Comparison of ENCODE assay signal across 11 cellular contexts in the genomic region with DNA sequence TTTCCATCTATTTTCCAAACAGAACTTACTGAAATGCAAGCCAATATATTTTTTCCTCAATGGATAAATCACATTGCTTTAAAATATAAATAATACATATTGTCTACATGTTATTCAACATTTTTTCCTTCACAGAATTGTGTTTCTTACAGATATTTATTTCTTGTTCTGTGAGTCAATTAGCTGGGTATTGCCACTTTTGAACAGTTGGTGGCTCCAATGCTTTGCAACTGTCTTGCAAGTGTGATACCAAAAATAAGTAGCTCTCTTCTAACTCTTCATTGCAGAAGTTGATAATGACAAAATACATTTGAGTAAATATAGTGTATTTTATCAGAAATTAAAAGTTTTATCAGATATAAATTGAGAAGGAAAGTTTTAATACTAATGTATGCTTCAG. TPM values are rescaled to one million over a fixed set of nuclear protein-coding genes. Genes with fewer than 3 reads are reported as not detected.
DNase-seq lines count a peak whose midpoint lies in the region; ATAC-seq and TF ChIP-seq lines count a peak whose summit lies in the region.
"Had no signal": no experiment of that assay in that cellular context is flagged by ENCODE, and none has a peak within 500 bp of the region (broad histone marks: within the 10 kb centered on the region; RNA-seq: fewer than 3 reads in every experiment).

No MANE protein-coding gene starts in this region.

- no peak overlapping the region for H3K27ac Mint-ChIP-seq in HFFc6
- H3K27ac Mint-ChIP-seq: activated naive CD8-positive, alpha-beta T cell treated with anti-CD3 and anti-CD28 coated beads, Interleukin-2, amount 10 ng/mL, durations not matched to agents 7 days and 5 days had no signal

- H3K27ac ChIP-seq in DOHH2 (ENCODE audit: low read depth, low read length) (no peak overlapping the region), VCaP (no peak overlapping the region), liver (ENCODE audit: low read depth in 1 of 2, low read length in 2 of 2) (no peak overlapping the region)

- H3K9me3 Mint-ChIP-seq in HFFc6: no peaks in the 10 kb centered on the region
- H3K9me3 Mint-ChIP-seq: activated naive CD8-positive, alpha-beta T cell treated with anti-CD3 and anti-CD28 coated beads, Interleukin-2, amount 10 ng/mL, durations not matched to agents 7 days and 5 days had no signal

- H3K9me3 ChIP-seq in DOHH2 (ENCODE audit: control insufficient read depth, insufficient read depth, low read length) (no peaks in the 10 kb centered on the region), liver (ENCODE audit: control insufficient read depth in 4 of 4, low read length in 3 of 4) (no peaks in the 10 kb centered on the region)

- H3K4me1 Mint-ChIP-seq in HFFc6 (ENCODE audit: low read depth): no peaks in the 10 kb centered on the region
- H3K4me1 Mint-ChIP-seq: activated naive CD8-positive, alpha-beta T cell treated with anti-CD3 and anti-CD28 coated beads, Interleukin-2, amount 10 ng/mL, durations not matched to agents 7 days and 5 days had no signal

- no peaks in the 10 kb centered on the region for H4K20me1 ChIP-seq in DOHH2 (ENCODE audit: control insufficient read depth, insufficient read depth, low read depth, low read length)

- H3K27me3 ChIP-seq in DOHH2 (ENCODE audit: control insufficient read depth, low read length) (peaks cover 10% of the 10 kb centered on the region; the same call in 1 of the 2 replicates), liver (ENCODE audit: control insufficient read depth in 4 of 4, insufficient read depth in 4 of 4, low read length in 3 of 4) (no peaks in the 10 kb centered on the region)

- TF ChIP-seq RAD21 in liver (IDR thresholded peaks at IDR 0.05): peak; percentile 78 to 79

- DNase-seq in HFFc6: no peak
- no peak for DNase-seq in T-helper 9 cell
- DNase-seq in NCI-H128 (lab: John Stamatoyannopoulos, UW; ENCODE audit: unreplicated experiment): no peak
- no peak for DNase-seq in omental fat pad (ENCODE audit: low spot score)
- DNase-seq: activated naive CD8-positive, alpha-beta T cell treated with anti-CD3 and anti-CD28 coated beads, Interleukin-2, amount 10 ng/mL, durations not matched to agents 7 days and 5 days; NCI-H2107; stimulated activated naive CD8-positive, alpha-beta T cell treated with anti-CD3 and anti-CD28 coated beads, Interleukin-15, Interleukin-2, amounts not matched to agents 100 U/mL and 50 U/mL, for 24 hours had no signal

- no peaks in the 10 kb centered on the region for H3K36me3 Mint-ChIP-seq in HFFc6 (ENCODE audit: low read depth)
- H3K36me3 Mint-ChIP-seq: activated naive CD8-positive, alpha-beta T cell treated with anti-CD3 and anti-CD28 coated beads, Interleukin-2, amount 10 ng/mL, durations not matched to agents 7 days and 5 days had no signal

- H3F3A ChIP-seq in DOHH2 (ENCODE audit: control insufficient read depth, insufficient read depth): no peaks in the 10 kb centered on the region

- no peak overlapping the region for H3K9ac ChIP-seq in liver (ENCODE audit: low read depth in 1 of 2, low read length in 2 of 2)

- H3K9me2 ChIP-seq in DOHH2 (replicated peaks; ENCODE audit: control insufficient read depth, low read length): no peaks in the 10 kb centered on the region

- ATAC-seq in GM21737 (IDR thresholded peaks at IDR 0.05; ENCODE audit: unreplicated experiment) (no peak), omental fat pad (ENCODE audit: low FRiP score) (no peak)
- ATAC-seq: stimulated activated naive CD8-positive, alpha-beta T cell treated with anti-CD3 and anti-CD28 coated beads, Interleukin-15, Interleukin-2, amounts not matched to agents 100 U/mL and 50 U/mL, for 24 hours had no signal

- H3K36me3 ChIP-seq in DOHH2 (ENCODE audit: control insufficient read depth, low read length) (no peaks in the 10 kb centered on the region), liver (ENCODE audit: control insufficient read depth in 4 of 4, insufficient read depth in 3 of 4, low read depth in 1 of 4, low read length in 3 of 4) (no peaks in the 10 kb centered on the region)

- H3K4me2 ChIP-seq in DOHH2 (ENCODE audit: low read length): no peak overlapping the region

- no peaks in the 10 kb centered on the region for H3K79me2 ChIP-seq in DOHH2 (ENCODE audit: control insufficient read depth, low read length)

- H3K4me3 ChIP-seq in DOHH2 (ENCODE audit: low read length): no peak overlapping the region
- no peak overlapping the region for H3K4me3 ChIP-seq in liver (ENCODE audit: low read depth in 1 of 3, low read length in 3 of 3)

- TF ChIP-seq CTCF in DOHH2 (IDR thresholded peaks at IDR 0.05; ENCODE audit: low read depth, low read length, poor library complexity, severe bottlenecking) (peak; percentile 42), HFFc6 (IDR thresholded peaks at IDR 0.05) (peak; percentile 38), VCaP (conservative IDR thresholded peaks at IDR 0.05) (peak; percentile 78), liver (IDR thresholded peaks at IDR 0.05; ENCODE audit: low read depth, low read length, missing input control) (peak; percentile 32), omental fat pad (IDR thresholded peaks at IDR 0.05) (no peak)

- H3K4me3 Mint-ChIP-seq in HFFc6: no peak overlapping the region
- H3K4me3 Mint-ChIP-seq: activated naive CD8-positive, alpha-beta T cell treated with anti-CD3 and anti-CD28 coated beads, Interleukin-2, amount 10 ng/mL, durations not matched to agents 7 days and 5 days had no signal

- H3K4me1 ChIP-seq in DOHH2 (ENCODE audit: control insufficient read depth, low read length) (no peaks in the 10 kb centered on the region), liver (ENCODE audit: control insufficient read depth in 4 of 4, insufficient read depth in 4 of 4, low read length in 3 of 4) (no peaks in the 10 kb centered on the region)

- H3K27me3 Mint-ChIP-seq in HFFc6 (ENCODE audit: insufficient read depth): peaks cover 2% of the 10 kb centered on the region; the same call in 1 of the 2 replicates

TF ChIP-seq in liver, 16 proteins besides CTCF, POLR2A, EP300 and RAD21:
- TF ChIP-seq SP1 (IDR thresholded peaks at IDR 0.05) (no peak), FOXA2 (IDR thresholded peaks at IDR 0.05) (no peak), YY1 (IDR thresholded peaks at IDR 0.05) (no peak)
TF ChIP-seq in liver: peak in this region for 0.

RNA-seq across cellular contexts. Expression of gene GPC5, which starts 17.1 kb away (rescaled TPM):
- under 1 TPM in 1 of 6 experiments, not detected in 5; 0.06 TPM for total RNA-seq in HFFc6 (2021; fragmentation: NEBNext Ultra II Directional; extraction: Animal tissue kit (Norgen Biotek cat#: 25700))
- total RNA-seq in liver (10 to 100 TPM in 1 of 2 donors, 1 to 10 TPM in 1; 1.1 to 22.4 TPM), omental fat pad (1 to 10 TPM in 1 of 4 donors, under 1 TPM in 1, not detected in 2; 0.74 to 1.1 TPM)
- polyA plus RNA-seq in liver: 1 to 10 TPM in 1 of 2 donors, under 1 TPM in 1; 0.51 to 2.8 TPM

RNA-seq across cellular contexts. Expression of gene MIR17HG, which starts 33.9 kb away (rescaled TPM):
- 1 to 10 TPM in 1 of 6 experiments, under 1 TPM in 5; 0.40 to 1.1 (median 0.90) TPM for total RNA-seq in HFFc6 (2021; fragmentation: NEBNext Ultra II Directional; extraction: Animal tissue kit (Norgen Biotek cat#: 25700))
- total RNA-seq in liver (1 to 10 TPM; 6.1 to 7.7 TPM), omental fat pad (10 to 100 TPM in 2 of 4 donors, 1 to 10 TPM in 2; 5.1 to 29.5 (median 11.8) TPM)
- 1 to 10 TPM in 1 of 2 donors, under 1 TPM in 1; 0.27 to 2.7 TPM for polyA plus RNA-seq in liver

Comparison
In these comparisons a context has a peak if more than half of its experiments do, and no peak if none do; other contexts are left out.
1. CTCF ChIP-seq: peak in DOHH2 (single experiment), HFFc6 (single experiment), VCaP (single experiment) and liver (single experiment); none in omental fat pad (0 of 3).